ENCODE assay signal across 20 cellular contexts in the genomic region with DNA sequence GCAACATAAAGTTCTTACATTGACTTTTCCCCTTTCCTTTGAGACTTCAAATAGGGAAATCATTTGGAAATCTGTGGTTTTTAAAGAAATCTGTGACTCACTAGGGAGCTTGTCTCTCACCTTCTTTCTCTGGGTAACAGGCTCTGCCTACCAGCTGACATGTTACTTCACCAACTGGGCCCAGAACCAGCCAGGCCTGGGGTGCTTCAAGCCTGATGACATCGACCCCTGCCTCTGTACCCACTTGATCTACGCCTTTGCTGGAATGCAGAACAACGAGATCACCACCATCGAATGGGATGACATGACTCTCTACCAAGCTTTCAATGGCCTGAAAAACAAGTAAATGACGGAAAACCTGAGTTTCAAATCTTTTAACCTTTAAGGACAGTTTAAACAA. TPM values are rescaled to one million over a fixed set of nuclear protein-coding genes. Genes with fewer than 3 reads are reported as not detected.
"Had no signal": no experiment of that assay in that cellular context is flagged by ENCODE, and none has a peak within 500 bp of the region (broad histone marks: within the 10 kb centered on the region; RNA-seq: fewer than 3 reads in every experiment).

No MANE protein-coding gene starts in this region.

- H3K9me3 Mint-ChIP-seq: activated CD8-positive, alpha-beta T cell treated with anti-CD3 and anti-CD28 coated beads for 36 hours; stimulated activated naive B cell treated with anti-CD40 and anti-IgM and Interleukin-4, amounts not matched to agents 10 μg/mL and 1 μg/mL and 100 μg/mL, for 72 hours had no signal

- H3K27me3 ChIP-seq: right atrium auricular region had no signal

- H3K36me3 Mint-ChIP-seq: stimulated activated naive B cell treated with anti-CD40 and anti-IgM and Interleukin-4, amounts not matched to agents 10 μg/mL and 1 μg/mL and 100 μg/mL, for 72 hours had no signal

- H3K36me3 ChIP-seq: right atrium auricular region had no signal

- H3K27ac Mint-ChIP-seq: activated CD8-positive, alpha-beta T cell treated with anti-CD3 and anti-CD28 coated beads for 36 hours; activated naive CD8-positive, alpha-beta T cell treated with anti-CD3 and anti-CD28 coated beads for 36 hours; activated T-cell treated with anti-CD3 and anti-CD28 coated beads, Interleukin-2, amount 50 U/mL, for 72 hours; naive thymus-derived CD4-positive, alpha-beta T cell; stimulated activated naive B cell treated with anti-CD40 and anti-IgM and Interleukin-4, amounts not matched to agents 10 μg/mL and 1 μg/mL and 100 μg/mL, for 72 hours had no signal

- H3K4me3 ChIP-seq: coronary artery, right atrium auricular region had no signal

- H3K27ac ChIP-seq: coronary artery, right atrium auricular region had no signal

- H3K27me3 Mint-ChIP-seq: activated CD8-positive, alpha-beta T cell treated with anti-CD3 and anti-CD28 coated beads for 36 hours; activated naive CD8-positive, alpha-beta T cell treated with anti-CD3 and anti-CD28 coated beads for 36 hours had no signal

- H3K4me1 ChIP-seq: right atrium auricular region had no signal

- H3K4me3 Mint-ChIP-seq: activated CD8-positive, alpha-beta T cell treated with anti-CD3 and anti-CD28 coated beads for 36 hours; activated naive CD8-positive, alpha-beta T cell treated with anti-CD3 and anti-CD28 coated beads for 36 hours; activated T-cell treated with anti-CD3 and anti-CD28 coated beads, Interleukin-2, amount 50 U/mL, for 72 hours; naive thymus-derived CD4-positive, alpha-beta T cell; stimulated activated naive B cell treated with anti-CD40 and anti-IgM and Interleukin-4, amounts not matched to agents 10 μg/mL and 1 μg/mL and 100 μg/mL, for 72 hours had no signal

- ATAC-seq: activated CD8-positive, alpha-beta T cell treated with anti-CD3 and anti-CD28 coated beads for 36 hours; activated T-cell treated with anti-CD3 and anti-CD28 coated beads, Interleukin-2, amount 50 U/mL, for 72 hours; naive thymus-derived CD4-positive, alpha-beta T cell; stimulated activated naive B cell treated with anti-CD40 and anti-IgM and Interleukin-4, amounts not matched to agents 10 μg/mL and 1 μg/mL and 100 μg/mL, for 72 hours had no signal

- DNase-seq: activated CD4-positive, alpha-beta T cell treated with anti-CD3 and anti-CD28 coated beads for 1 hour; activated CD8-positive, alpha-beta memory T cell treated with anti-CD3 and anti-CD28 coated beads, Interleukin-2, amount 50 U/mL, for 4 hours; activated CD8-positive, alpha-beta T cell treated with anti-CD3 and anti-CD28 coated beads for 36 hours; activated gamma-delta T cell treated with Interleukin-2 at 50 U/mL for 16 hours; activated naive CD8-positive, alpha-beta T cell treated with anti-CD3 and anti-CD28 coated beads for 36 hours; activated T-cell treated with anti-CD3 and anti-CD28 coated beads, Interleukin-2, amount 50 U/mL, for 72 hours; aorta; caudate nucleus; effector CD4-positive, alpha-beta T cell; kidney; naive thymus-derived CD4-positive, alpha-beta T cell; posterior cingulate gyrus; stimulated activated CD4-positive, alpha-beta T cell treated with anti-CD3 and anti-CD28 coated beads, Interleukin-2, amount 100 ng/mL, for 24 hours; stimulated activated naive B cell treated with anti-CD40 and anti-IgM and Interleukin-4, amounts not matched to agents 10 μg/mL and 1 μg/mL and 100 μg/mL, for 72 hours; substantia nigra had no signal

RNA-seq across cellular contexts. Expression of a gene that starts 9.2 kb away (rescaled TPM):
- total RNA-seq: activated CD8-positive, alpha-beta T cell treated with anti-CD3 and anti-CD28 coated beads for 36 hours; activated naive CD8-positive, alpha-beta T cell treated with anti-CD3 and anti-CD28 coated beads for 36 hours; activated T-cell treated with anti-CD3 and anti-CD28 coated beads, Interleukin-2, amount 50 U/mL, for 72 hours; aorta; endothelial cell of umbilical vein; kidney; lower leg skin; naive thymus-derived CD4-positive, alpha-beta T cell; right atrium auricular region; T-helper 2 cell treated with Interferon-gamma antibody and Interleukin-4, amounts not matched to agents 100 ng/mL and 5 ng/mL, for 36 hours had no signal
- polyA plus RNA-seq: endothelial cell of umbilical vein; naive thymus-derived CD4-positive, alpha-beta T cell had no signal

RNA-seq across cellular contexts. Expression of a gene that starts 53.9 kb away (rescaled TPM):
- total RNA-seq: endothelial cell of umbilical vein had no signal
- polyA plus RNA-seq: endothelial cell of umbilical vein had no signal
